ENCODE assay signal across 15 cellular contexts in genomic region chr10:7279303-7279702, GRCh38.
DNase-seq lines count a peak whose midpoint lies in the region; FAIRE-seq and TF ChIP-seq lines count a peak whose summit lies in the region.
"Had no signal": no experiment of that assay in that cellular context is flagged by ENCODE, and none has a peak within 500 bp of the region (broad histone marks: within the 10 kb centered on the region; RNA-seq: fewer than 3 reads in every experiment).

No MANE protein-coding gene starts in this region.

- H3K4me3 Mint-ChIP-seq in activated naive CD4-positive, alpha-beta T cell treated with anti-CD3 and anti-CD28 coated beads for 36 hours, result no peak overlapping the region
- H3K4me3 Mint-ChIP-seq: HFFc6 had no signal

- no peak for DNase-seq in activated naive CD4-positive, alpha-beta T cell treated with anti-CD3 and anti-CD28 coated beads for 36 hours
- DNase-seq in activated naive CD4-positive, alpha-beta T cell treated with anti-CD3 and anti-CD28 coated beads, Interleukin-2, amount 50 U/mL, for 16 hours, result no peak
- DNase-seq in kidney tubule cell (ENCODE audit: low spot score) (peak; percentile 31), H54 (ENCODE audit: insufficient read length, low spot score) (no peak), SW480 (ENCODE audit: low spot score) (no peak), HuH-7.5 (ENCODE audit: low spot score) (no peak)
- DNase-seq: DMS53, GF-D8, HCEC 1CT, HFFc6 had no signal

- CTCF ChIA-PET in activated naive CD4-positive, alpha-beta T cell treated with anti-CD3 and anti-CD28 coated beads for 36 hours (lab: Charles Lee), result no interaction called here

- peaks cover 56% of the 10 kb centered on the region for H3K4me1 Mint-ChIP-seq in activated naive CD4-positive, alpha-beta T cell treated with anti-CD3 and anti-CD28 coated beads for 36 hours (ENCODE audit: low read depth)

- H3K9ac ChIP-seq in neural cell (ENCODE audit: low read length), result no peak overlapping the region

- H3K27ac Mint-ChIP-seq in activated naive CD4-positive, alpha-beta T cell treated with anti-CD3 and anti-CD28 coated beads for 36 hours, result peak overlapping the region; percentile 5
- H3K27ac Mint-ChIP-seq: HFFc6 had no signal

- H3K4me2 ChIP-seq in neural cell (ENCODE audit: low read length), result no peak overlapping the region

- FAIRE-seq in H54 (lab: Jason Lieb, UNC), result no peak
- FAIRE-seq: GM19239, H1 had no signal

- no peaks in the 10 kb centered on the region for H3K9me2 ChIP-seq in neural cell (ENCODE audit: insufficient read depth, low read length)

- TF ChIP-seq CTCF in neural cell (IDR thresholded peaks at IDR 0.05; ENCODE audit: poor library complexity, severe bottlenecking), result no peak

- no peaks in the 10 kb centered on the region for H3K27me3 Mint-ChIP-seq in activated naive CD4-positive, alpha-beta T cell treated with anti-CD3 and anti-CD28 coated beads for 36 hours (ENCODE audit: low read depth)

- no peaks in the 10 kb centered on the region for H3F3A ChIP-seq in neural cell (ENCODE audit: insufficient read depth, low read length, poor library complexity, severe bottlenecking)

- peaks cover 25% of the 10 kb centered on the region for H3K36me3 Mint-ChIP-seq in activated naive CD4-positive, alpha-beta T cell treated with anti-CD3 and anti-CD28 coated beads for 36 hours (ENCODE audit: low read depth)

- no peaks in the 10 kb centered on the region for H4K20me1 ChIP-seq in neural cell (ENCODE audit: insufficient read depth)

- H3K36me3 ChIP-seq in neural cell (ENCODE audit: insufficient read depth, low read length), result no peaks in the 10 kb centered on the region

- no peak overlapping the region for H3K4me3 ChIP-seq in neural cell (ENCODE audit: low read length)

- peak; percentile 27 for TF ChIP-seq EP300 in neural cell (conservative IDR thresholded peaks at IDR 0.05; ENCODE audit: poor library complexity, severe bottlenecking)

- H3K79me2 ChIP-seq in neural cell (replicated peaks; ENCODE audit: insufficient read depth, low read length), result no peaks in the 10 kb centered on the region

- TF ChIP-seq RAD21 in neural cell (conservative IDR thresholded peaks at IDR 0.05), result no peak

- no peak for TF ChIP-seq POLR2A in H54 (IDR thresholded peaks at IDR 0.05; ENCODE audit: low read depth, low read length)

- no peaks in the 10 kb centered on the region for H3K27me3 ChIP-seq in neural cell (ENCODE audit: insufficient read depth, low read depth, low read length)

- intact Hi-C loops in activated naive CD4-positive, alpha-beta T cell treated with anti-CD3 and anti-CD28 coated beads for 36 hours (cut with micrococcal nuclease), result no loop called here

- H3K27ac ChIP-seq in neural cell (ENCODE audit: low read length), result no peak overlapping the region
- H3K27ac ChIP-seq: 22Rv1, HL-60 had no signal

- no peak overlapping the region for H2AFZ ChIP-seq in neural cell (ENCODE audit: low read depth, low read length)

- H3K9me3 Mint-ChIP-seq in activated naive CD4-positive, alpha-beta T cell treated with anti-CD3 and anti-CD28 coated beads for 36 hours, result no peaks in the 10 kb centered on the region

- no peaks in the 10 kb centered on the region for H3K9me3 ChIP-seq in neural cell (ENCODE audit: low read length)

TF ChIP-seq in neural cell, 6 proteins besides CTCF, POLR2A, EP300 and RAD21:
- TF ChIP-seq EZH2 (IDR thresholded peaks at IDR 0.05; ENCODE audit: borderline replicate concordance, insufficient read depth, low read length, poor library complexity, severe bottlenecking), result no peak
- peak; percentile 63 for TF ChIP-seq POLR2AphosphoS5 (IDR thresholded peaks at IDR 0.05)
